9 cellular contexts compared by ENCODE assay signal in the genomic region with DNA sequence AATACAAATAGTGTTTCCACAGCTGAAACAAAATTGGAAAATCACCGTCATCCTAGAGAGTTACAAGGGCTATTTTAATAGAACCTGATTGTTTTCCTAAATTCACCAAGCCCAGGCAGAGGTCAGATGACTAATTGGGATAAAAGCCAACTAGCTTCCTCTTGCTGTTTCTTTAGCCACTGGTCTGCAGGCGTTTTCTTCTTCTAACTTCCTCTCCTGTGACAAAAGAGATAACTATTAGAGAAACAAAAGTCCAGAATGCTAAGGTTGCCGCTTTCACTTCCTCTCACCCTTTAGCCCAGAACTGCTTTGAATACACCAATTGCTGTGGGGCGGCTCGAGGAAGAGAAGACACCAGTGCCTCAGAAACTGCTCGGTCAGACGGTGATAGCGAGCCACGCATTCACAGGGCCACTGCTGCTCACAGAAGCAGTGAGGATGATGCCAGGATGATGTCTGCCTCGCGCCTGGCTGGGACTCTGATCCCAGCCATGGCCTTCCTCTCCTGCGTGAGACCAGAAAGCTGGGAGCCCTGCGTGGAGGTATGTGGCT.
A peak's percentile ranks its signal among the peaks of the same experiment; 100 is the strongest.
DNase-seq lines count a peak whose midpoint lies in the region; ATAC-seq and FAIRE-seq lines count a peak whose summit lies in the region.
"Had no signal": no experiment of that assay in that cellular context is flagged by ENCODE, and none has a peak within 500 bp of the region (broad histone marks: within the 10 kb centered on the region; RNA-seq: fewer than 3 reads in every experiment).

A gene (plus strand): TSS at position 380 of the 552 bp plus-strand sequence. CDS start 70 bp downstream, at position 450.

- H3K4me1 Mint-ChIP-seq in T-helper 2 cell treated with Interferon-gamma antibody and Interleukin-4, amounts not matched to agents 5 μg/mL and 100 μg/mL, for 36 hours (ENCODE audit: low read depth), result peaks cover 10% of the 10 kb centered on the region

- peak within 1 kb of the TSS; percentile 41 for H3K4me3 Mint-ChIP-seq in T-helper 2 cell treated with Interferon-gamma antibody and Interleukin-4, amounts not matched to agents 5 μg/mL and 100 μg/mL, for 36 hours

- H3K27me3 Mint-ChIP-seq in T-helper 2 cell treated with Interferon-gamma antibody and Interleukin-4, amounts not matched to agents 5 μg/mL and 100 μg/mL, for 36 hours (ENCODE audit: low read depth), result peaks cover 16% of the 10 kb centered on the region

- no peak within 1 kb of the TSS for H3K27ac Mint-ChIP-seq in T-helper 2 cell treated with Interferon-gamma antibody and Interleukin-4, amounts not matched to agents 5 μg/mL and 100 μg/mL, for 36 hours

- no peaks in the 10 kb centered on the region for H3K27me3 ChIP-seq in muscle layer of duodenum (ENCODE audit: low read depth, low read length)
- no peaks in the 10 kb centered on the region for H3K27me3 ChIP-seq in effector memory CD4-positive, alpha-beta T cell (replicated peaks; ENCODE audit: control insufficient read depth, insufficient read depth, low read length, poor library complexity, severe bottlenecking)

- H3K9me3 Mint-ChIP-seq in T-helper 2 cell treated with Interferon-gamma antibody and Interleukin-4, amounts not matched to agents 5 μg/mL and 100 μg/mL, for 36 hours, result no peaks in the 10 kb centered on the region

- no peak for DNase-seq in T-helper 2 cell treated with Interferon-gamma antibody and Interleukin-4, amounts not matched to agents 5 μg/mL and 100 μg/mL, for 36 hours (ENCODE audit: low spot score)
- DNase-seq in T-helper 2 cell, result no peak
- peak; percentile 27 for DNase-seq in RKO (ENCODE audit: low spot score)
- DNase-seq in epidermal melanocyte (ENCODE audit: insufficient read length, low spot score), result peak; percentile 23
- peak; percentile 38 for DNase-seq in urothelium cell line (ENCODE audit: low spot score)
- DNase-seq in effector memory CD4-positive, alpha-beta T cell, result no peak

- peaks cover 4 to 8% of the 10 kb centered on the region in 2 donors for H3K4me1 ChIP-seq in muscle layer of duodenum (ENCODE audit: control insufficient read depth in 1 of 2, insufficient read depth in 2 of 2, low read length in 2 of 2)
- no peaks in the 10 kb centered on the region for H3K4me1 ChIP-seq in effector memory CD4-positive, alpha-beta T cell (ENCODE audit: control insufficient read depth, insufficient read depth, low read length, poor library complexity, severe bottlenecking)

- peak; percentile 98 for ATAC-seq in HG03039 (IDR thresholded peaks at IDR 0.05; ENCODE audit: unreplicated experiment)

- H3K9me3 ChIP-seq in muscle layer of duodenum (ENCODE audit: control insufficient read depth in 1 of 2, low read length in 2 of 2), result no peaks in the 10 kb centered on the region
- no peaks in the 10 kb centered on the region for H3K9me3 ChIP-seq in effector memory CD4-positive, alpha-beta T cell (ENCODE audit: control insufficient read depth, low read length)

- H3K36me3 ChIP-seq in muscle layer of duodenum (ENCODE audit: control insufficient read depth in 1 of 2, insufficient read depth in 2 of 2, low read length in 2 of 2), result peaks cover 3 to 6% of the 10 kb centered on the region in 2 donors
- H3K36me3 ChIP-seq in effector memory CD4-positive, alpha-beta T cell (ENCODE audit: control insufficient read depth, insufficient read depth, low read length), result no peaks in the 10 kb centered on the region

- H3K36me3 Mint-ChIP-seq in T-helper 2 cell treated with Interferon-gamma antibody and Interleukin-4, amounts not matched to agents 5 μg/mL and 100 μg/mL, for 36 hours (ENCODE audit: low read depth), result no peaks in the 10 kb centered on the region

- peak within 1 kb of the TSS; percentile 72 for H3K27ac ChIP-seq in muscle layer of duodenum (ENCODE audit: low read length)
- H3K27ac ChIP-seq in effector memory CD4-positive, alpha-beta T cell (ENCODE audit: insufficient read depth, low read length, poor library complexity, severe bottlenecking), result no peak within 1 kb of the TSS
- H3K27ac ChIP-seq: C4-2B had no signal

- FAIRE-seq in urothelium cell line (lab: Jason Lieb, UNC), result no peak

- peak within 1 kb of the TSS; percentile 58 to 59 for H3K4me3 ChIP-seq in muscle layer of duodenum (ENCODE audit: low read depth in 1 of 2, low read length in 2 of 2)
- H3K4me3 ChIP-seq in effector memory CD4-positive, alpha-beta T cell (ENCODE audit: insufficient read depth, low read depth, low read length, poor library complexity, severe bottlenecking), result no peak within 1 kb of the TSS

Comparison
In these comparisons a context has a peak if more than half of its experiments do, and no peak if none do; other contexts are left out.
1. DNase-seq: peak in RKO (single experiment), epidermal melanocyte (single experiment) and urothelium cell line (single experiment); none in T-helper 2 cell treated with Interferon-gamma antibody and Interleukin-4, amounts not matched to agents 5 μg/mL and 100 μg/mL, for 36 hours (single experiment), T-helper 2 cell (0 of 5) and effector memory CD4-positive, alpha-beta T cell (0 of 3).